In genomic region chr5:64221911-64222310, GRCh38 we compare ENCODE assay signal across 7 cellular contexts.
"Had no signal": no experiment of that assay in that cellular context is flagged by ENCODE, and none has a peak within 500 bp of the region (broad histone marks: within the 10 kb centered on the region; RNA-seq: fewer than 3 reads in every experiment).

No MANE protein-coding gene starts in this region.

- ATAC-seq: GM12878 had no signal

- FAIRE-seq: GM12878, GM12891, GM12892, GM18507, GM19239 had no signal

- DNase-seq: GDM1, GF-D8 had no signal

- H3K4me3 ChIP-seq: GM12878 had no signal
